ENCODE assay signal across 12 cellular contexts in genomic region chr2:86360781-86361180, GRCh38. TPM values are rescaled to one million over a fixed set of nuclear protein-coding genes. Genes with fewer than 3 reads are reported as not detected.
"Had no signal": no experiment of that assay in that cellular context is flagged by ENCODE, and none has a peak within 500 bp of the region (broad histone marks: within the 10 kb centered on the region; RNA-seq: fewer than 3 reads in every experiment).

No MANE protein-coding gene starts in this region.

- H3K36me3 ChIP-seq: neutrophil, right lobe of liver, transverse colon had no signal

- H3K27me3 ChIP-seq: dorsolateral prefrontal cortex, right lobe of liver, transverse colon had no signal

- H3K9me3 ChIP-seq: neutrophil, right lobe of liver, transverse colon had no signal

- DNase-seq: activated CD4-positive, alpha-beta memory T cell treated with anti-CD3 and anti-CD28 coated beads, Interleukin-2, amount 10 ng/mL, durations not matched to agents 7 days and 5 days; activated CD4-positive, alpha-beta T cell treated with anti-CD3 and anti-CD28 coated beads for 1 hour; activated T-cell treated with anti-CD3 and anti-CD28 coated beads, Interleukin-2, amount 50 U/mL, for 48 hours; aorta; dorsolateral prefrontal cortex; naive B cell; right lobe of liver; stimulated activated naive CD4-positive, alpha-beta T cell; substantia nigra; transverse colon had no signal

- H3K27ac ChIP-seq: dorsolateral prefrontal cortex, neutrophil, right lobe of liver, transverse colon had no signal

- ATAC-seq: esophagus mucosa, right lobe of liver had no signal

- H3K4me3 ChIP-seq: dorsolateral prefrontal cortex, right lobe of liver, transverse colon had no signal

RNA-seq across cellular contexts. Expression of gene REEP1, which starts 23.4 kb away (rescaled TPM):
- total RNA-seq: activated CD4-positive, alpha-beta memory T cell treated with anti-CD3 and anti-CD28 coated beads, Interleukin-2, amount 10 ng/mL, durations not matched to agents 7 days and 5 days had no signal
